Comparison of ENCODE assay signal across 1 cellular context in the genomic region with DNA sequence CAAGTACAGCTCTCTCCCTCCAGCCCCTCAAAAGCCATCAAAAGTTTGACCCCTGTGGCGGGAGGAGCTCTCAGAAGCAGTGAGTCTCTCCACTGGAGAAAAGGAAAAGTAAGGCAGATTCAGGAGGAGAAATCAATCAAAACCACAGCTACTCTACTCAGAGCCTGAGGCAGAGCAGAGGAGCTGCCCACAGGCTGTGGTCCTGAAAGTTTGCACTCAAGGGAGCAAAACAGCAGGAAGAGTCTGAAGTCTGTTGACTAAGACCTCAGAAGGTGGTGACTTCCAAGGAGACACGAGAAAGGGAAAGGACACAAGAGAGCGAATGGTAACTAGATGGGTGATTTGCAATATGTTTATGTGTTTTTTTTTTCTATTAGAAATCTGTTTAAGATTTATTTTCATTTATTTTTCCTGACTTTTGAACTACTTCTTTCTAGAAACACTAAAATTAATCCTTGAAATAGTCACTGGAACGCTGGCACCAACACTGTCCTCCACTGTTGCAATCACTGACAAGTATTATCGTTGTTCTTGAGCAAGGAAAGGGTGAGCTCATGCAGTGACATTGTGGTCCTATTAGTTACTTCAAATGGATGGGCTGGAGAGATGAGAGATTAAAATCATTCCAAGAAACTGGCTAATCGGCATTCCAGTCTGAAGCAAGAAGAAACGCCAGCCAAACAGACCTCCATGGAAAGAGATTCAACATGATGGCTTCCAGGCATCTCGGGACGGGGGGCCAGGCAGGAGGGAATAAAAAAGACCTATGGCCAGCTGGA.
TF ChIP-seq lines count a peak whose summit lies in the region.

No MANE protein-coding gene starts in this region.

TF ChIP-seq in GM12878, 131 proteins besides CTCF, POLR2A, EP300 and RAD21:
- TF ChIP-seq SREBF1 (IDR thresholded peaks at IDR 0.05; ENCODE audit: low read length): no peak
- TF ChIP-seq, protein P1, sequence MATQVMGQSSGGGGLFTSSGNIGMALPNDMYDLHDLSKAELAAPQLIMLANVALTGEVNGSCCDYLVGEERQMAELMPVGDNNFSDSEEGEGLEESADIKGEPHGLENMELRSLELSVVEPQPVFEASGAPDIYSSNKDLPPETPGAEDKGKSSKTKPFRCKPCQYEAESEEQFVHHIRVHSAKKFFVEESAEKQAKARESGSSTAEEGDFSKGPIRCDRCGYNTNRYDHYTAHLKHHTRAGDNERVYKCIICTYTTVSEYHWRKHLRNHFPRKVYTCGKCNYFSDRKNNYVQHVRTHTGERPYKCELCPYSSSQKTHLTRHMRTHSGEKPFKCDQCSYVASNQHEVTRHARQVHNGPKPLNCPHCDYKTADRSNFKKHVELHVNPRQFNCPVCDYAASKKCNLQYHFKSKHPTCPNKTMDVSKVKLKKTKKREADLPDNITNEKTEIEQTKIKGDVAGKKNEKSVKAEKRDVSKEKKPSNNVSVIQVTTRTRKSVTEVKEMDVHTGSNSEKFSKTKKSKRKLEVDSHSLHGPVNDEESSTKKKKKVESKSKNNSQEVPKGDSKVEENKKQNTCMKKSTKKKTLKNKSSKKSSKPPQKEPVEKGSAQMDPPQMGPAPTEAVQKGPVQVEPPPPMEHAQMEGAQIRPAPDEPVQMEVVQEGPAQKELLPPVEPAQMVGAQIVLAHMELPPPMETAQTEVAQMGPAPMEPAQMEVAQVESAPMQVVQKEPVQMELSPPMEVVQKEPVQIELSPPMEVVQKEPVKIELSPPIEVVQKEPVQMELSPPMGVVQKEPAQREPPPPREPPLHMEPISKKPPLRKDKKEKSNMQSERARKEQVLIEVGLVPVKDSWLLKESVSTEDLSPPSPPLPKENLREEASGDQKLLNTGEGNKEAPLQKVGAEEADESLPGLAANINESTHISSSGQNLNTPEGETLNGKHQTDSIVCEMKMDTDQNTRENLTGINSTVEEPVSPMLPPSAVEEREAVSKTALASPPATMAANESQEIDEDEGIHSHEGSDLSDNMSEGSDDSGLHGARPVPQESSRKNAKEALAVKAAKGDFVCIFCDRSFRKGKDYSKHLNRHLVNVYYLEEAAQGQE (IDR thresholded peaks at IDR 0.05; ENCODE audit: low read depth, low read length): peak; percentile 53; the same call in 1 of the 2 replicates
